Comparison of ENCODE assay signal across 18 cellular contexts in the genomic region with DNA sequence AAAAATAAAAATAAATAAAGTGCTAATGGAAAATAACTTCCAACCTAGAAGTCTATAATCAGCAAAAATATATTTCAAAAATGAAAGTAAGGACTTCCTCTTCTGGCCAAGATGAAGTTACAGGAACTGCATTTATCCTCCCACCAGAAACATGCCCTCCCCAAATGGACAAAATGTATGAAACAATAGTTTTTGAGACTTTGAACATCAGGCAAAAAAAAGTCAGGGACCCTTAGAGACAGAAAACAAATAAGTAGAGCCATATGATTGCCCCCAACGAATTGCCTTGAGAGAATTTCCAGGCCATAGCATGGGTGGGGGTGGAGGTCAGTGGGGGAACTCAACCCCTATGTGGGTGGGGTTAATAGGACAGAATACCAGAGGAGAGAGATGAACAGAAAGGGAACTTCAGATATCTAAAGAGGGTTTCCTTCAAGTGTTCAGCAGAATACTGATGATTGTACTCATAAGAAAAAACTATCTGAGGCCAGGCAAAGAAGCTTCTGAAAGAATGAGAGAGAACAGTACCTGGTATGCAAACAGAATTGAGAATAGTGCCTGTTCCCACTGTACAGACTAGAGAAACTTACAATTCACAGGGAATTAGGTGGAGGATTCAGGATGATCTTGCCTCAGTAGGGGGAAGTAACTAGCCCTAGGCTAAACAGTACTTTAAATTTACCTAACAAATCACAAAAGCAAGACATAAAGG. TPM values are rescaled to one million over a fixed set of nuclear protein-coding genes. Genes with fewer than 3 reads are reported as not detected.
DNase-seq lines count a peak whose midpoint lies in the region; ATAC-seq lines count a peak whose summit lies in the region.
"Had no signal": no experiment of that assay in that cellular context is flagged by ENCODE, and none has a peak within 500 bp of the region (broad histone marks: within the 10 kb centered on the region; RNA-seq: fewer than 3 reads in every experiment).

No MANE protein-coding gene starts in this region.

- H3K4me1 Mint-ChIP-seq in activated CD4-positive, alpha-beta T cell treated with anti-CD3 and anti-CD28 coated beads, Interleukin-2, amount 10 ng/mL, durations not matched to agents 7 days and 5 days: peaks cover 43% of the 10 kb centered on the region
- peaks cover 33% of the 10 kb centered on the region for H3K4me1 Mint-ChIP-seq in activated T-helper 1 cell treated with anti-CD3 and anti-CD28 coated beads, Interleukin-12 subunit alpha, Interleukin-12 subunit beta, Interleukin-2, Interleukin-4 antibody, amounts not matched to agents 30 ng/mL and 10 ng/mL and 1 ng/mL, durations not matched to agents 14 hours and 24 hours and 36 hours (ENCODE audit: low read depth)

- no peaks in the 10 kb centered on the region for H3K27me3 Mint-ChIP-seq in activated CD4-positive, alpha-beta T cell treated with anti-CD3 and anti-CD28 coated beads, Interleukin-2, amount 10 ng/mL, durations not matched to agents 7 days and 5 days
- H3K27me3 Mint-ChIP-seq in activated T-helper 1 cell treated with anti-CD3 and anti-CD28 coated beads, Interleukin-12 subunit alpha, Interleukin-12 subunit beta, Interleukin-2, Interleukin-4 antibody, amounts not matched to agents 30 ng/mL and 10 ng/mL and 1 ng/mL, durations not matched to agents 14 hours and 24 hours and 36 hours (ENCODE audit: insufficient read depth): no peaks in the 10 kb centered on the region
- H3K27me3 Mint-ChIP-seq: IgD-negative memory B cell had no signal

- POLR2A ChIA-PET in activated CD4-positive, alpha-beta T cell treated with anti-CD3 and anti-CD28 coated beads, Interleukin-2, amount 10 ng/mL, durations not matched to agents 7 days and 5 days (lab: Charles Lee): no interaction called here

- H3K36me3 Mint-ChIP-seq in activated CD4-positive, alpha-beta T cell treated with anti-CD3 and anti-CD28 coated beads, Interleukin-2, amount 10 ng/mL, durations not matched to agents 7 days and 5 days (ENCODE audit: low read depth): peaks cover 54% of the 10 kb centered on the region
- H3K36me3 Mint-ChIP-seq in activated T-helper 1 cell treated with anti-CD3 and anti-CD28 coated beads, Interleukin-12 subunit alpha, Interleukin-12 subunit beta, Interleukin-2, Interleukin-4 antibody, amounts not matched to agents 30 ng/mL and 10 ng/mL and 1 ng/mL, durations not matched to agents 14 hours and 24 hours and 36 hours (ENCODE audit: low read depth): peaks cover 33% of the 10 kb centered on the region
- H3K36me3 Mint-ChIP-seq: type B pancreatic cell had no signal

- intact Hi-C loops in activated T-helper 1 cell treated with anti-CD3 and anti-CD28 coated beads, Interleukin-12 subunit alpha, Interleukin-12 subunit beta, Interleukin-2, Interleukin-4 antibody, amounts not matched to agents 30 ng/mL and 10 ng/mL and 1 ng/mL, durations not matched to agents 14 hours and 24 hours and 36 hours (cut with micrococcal nuclease): loop anchor here (1.0 kb wide), 1 partner anchor 9 kb away; no protein-coding TSS in a partner anchor
- intact Hi-C loops in sciatic nerve (cut with DNase I): loop anchor here (1.0 kb wide), 1 partner anchor 48 kb away; no protein-coding TSS in a partner anchor

- peak overlapping the region; percentile 80 for H3K27ac Mint-ChIP-seq in activated CD4-positive, alpha-beta T cell treated with anti-CD3 and anti-CD28 coated beads, Interleukin-2, amount 10 ng/mL, durations not matched to agents 7 days and 5 days
- peak overlapping the region; percentile 74 for H3K27ac Mint-ChIP-seq in activated T-helper 1 cell treated with anti-CD3 and anti-CD28 coated beads, Interleukin-12 subunit alpha, Interleukin-12 subunit beta, Interleukin-2, Interleukin-4 antibody, amounts not matched to agents 30 ng/mL and 10 ng/mL and 1 ng/mL, durations not matched to agents 14 hours and 24 hours and 36 hours
- H3K27ac Mint-ChIP-seq: type B pancreatic cell had no signal

- peak; percentile 30 for ATAC-seq in sciatic nerve
- no peak for ATAC-seq in HG02763 (IDR thresholded peaks at IDR 0.05; ENCODE audit: unreplicated experiment)
- no peak for ATAC-seq in HG02870 (IDR thresholded peaks at IDR 0.05; ENCODE audit: unreplicated experiment)

- DNase-seq in activated CD4-positive, alpha-beta T cell treated with anti-CD3 and anti-CD28 coated beads, Interleukin-2, amount 10 ng/mL, durations not matched to agents 7 days and 5 days: no peak
- no peak for DNase-seq in activated CD4-positive, alpha-beta T cell treated with anti-CD3 and anti-CD28 coated beads for 1 hour
- peak; percentile 79 for DNase-seq in MV-4-11 (lab: John Stamatoyannopoulos, UW)
- no peak for DNase-seq in activated T-helper 1 cell treated with anti-CD3 and anti-CD28 coated beads, Interleukin-12 subunit alpha, Interleukin-12 subunit beta, Interleukin-2, Interleukin-4 antibody, amounts not matched to agents 30 ng/mL and 10 ng/mL and 1 ng/mL, durations not matched to agents 14 hours and 24 hours and 36 hours (ENCODE audit: low spot score)
- no peak for DNase-seq in sciatic nerve (ENCODE audit: low spot score)
- DNase-seq in effector CD4-positive, alpha-beta T cell: no peak
- DNase-seq: activated CD4-positive, alpha-beta T cell treated with anti-CD3 and anti-CD28 coated beads, Interleukin-2, amount 50 U/mL, for 48 hours; DMS53; hypothalamus; NCI-H1694; NCI-H82; SW 1271 had no signal

- H3K9me3 Mint-ChIP-seq in activated CD4-positive, alpha-beta T cell treated with anti-CD3 and anti-CD28 coated beads, Interleukin-2, amount 10 ng/mL, durations not matched to agents 7 days and 5 days: peaks cover 44% of the 10 kb centered on the region
- H3K9me3 Mint-ChIP-seq in activated T-helper 1 cell treated with anti-CD3 and anti-CD28 coated beads, Interleukin-12 subunit alpha, Interleukin-12 subunit beta, Interleukin-2, Interleukin-4 antibody, amounts not matched to agents 30 ng/mL and 10 ng/mL and 1 ng/mL, durations not matched to agents 14 hours and 24 hours and 36 hours: peaks cover 42% of the 10 kb centered on the region

- CTCF ChIA-PET in activated CD4-positive, alpha-beta T cell treated with anti-CD3 and anti-CD28 coated beads, Interleukin-2, amount 10 ng/mL, durations not matched to agents 7 days and 5 days (lab: Charles Lee): interaction anchor here (0.8 to 3.6 kb wide), 6 partner anchors 9 to 93 kb away, joined by 3 to 14 read pairs (median 11); no protein-coding TSS in a partner anchor

- no peak overlapping the region for H3K4me3 Mint-ChIP-seq in activated CD4-positive, alpha-beta T cell treated with anti-CD3 and anti-CD28 coated beads, Interleukin-2, amount 10 ng/mL, durations not matched to agents 7 days and 5 days
- H3K4me3 Mint-ChIP-seq in activated T-helper 1 cell treated with anti-CD3 and anti-CD28 coated beads, Interleukin-12 subunit alpha, Interleukin-12 subunit beta, Interleukin-2, Interleukin-4 antibody, amounts not matched to agents 30 ng/mL and 10 ng/mL and 1 ng/mL, durations not matched to agents 14 hours and 24 hours and 36 hours: peak overlapping the region; percentile 56
- H3K4me3 Mint-ChIP-seq: type B pancreatic cell had no signal

RNA-seq across cellular contexts. Expression of a gene that starts 26.6 kb away (rescaled TPM):
- total RNA-seq in activated CD4-positive, alpha-beta T cell treated with anti-CD3 and anti-CD28 coated beads, Interleukin-2, amount 10 ng/mL, durations not matched to agents 7 days and 5 days: 100 to 1,000 TPM; 161 to 187 TPM
- 87.8 and 88.3 TPM in 2 replicates for total RNA-seq in activated T-helper 1 cell treated with anti-CD3 and anti-CD28 coated beads, Interleukin-12 subunit alpha, Interleukin-12 subunit beta, Interleukin-2, Interleukin-4 antibody, amounts not matched to agents 30 ng/mL and 10 ng/mL and 1 ng/mL, durations not matched to agents 14 hours and 24 hours and 36 hours
- 29.5 TPM for total RNA-seq in sciatic nerve
- total RNA-seq: lung microvascular endothelial cell had no signal

RNA-seq across cellular contexts. Expression of a gene that starts 30.4 kb away (rescaled TPM):
- total RNA-seq in activated CD4-positive, alpha-beta T cell treated with anti-CD3 and anti-CD28 coated beads, Interleukin-2, amount 10 ng/mL, durations not matched to agents 7 days and 5 days: 1 to 10 TPM; 1.4 to 1.5 TPM
- 1.2 and 1.5 TPM in 2 replicates for total RNA-seq in activated T-helper 1 cell treated with anti-CD3 and anti-CD28 coated beads, Interleukin-12 subunit alpha, Interleukin-12 subunit beta, Interleukin-2, Interleukin-4 antibody, amounts not matched to agents 30 ng/mL and 10 ng/mL and 1 ng/mL, durations not matched to agents 14 hours and 24 hours and 36 hours
- 0.58 TPM for total RNA-seq in sciatic nerve
- total RNA-seq: esophagus muscularis mucosa, lung microvascular endothelial cell had no signal
